ENCODE assay signal across 6 cellular contexts in genomic region chr2:74483675-74484164, GRCh38. TPM values are rescaled to one million over a fixed set of nuclear protein-coding genes. Genes with fewer than 3 reads are reported as not detected.
DNase-seq lines count a peak whose midpoint lies in the region; ATAC-seq, FAIRE-seq and TF ChIP-seq lines count a peak whose summit lies in the region.
"Not testable (repeated sequence)": the region's sequence is repeated elsewhere in the genome, so short reads cannot be mapped to it uniquely, and the experiment has no call there.

No MANE protein-coding gene starts in this region.

- intact Hi-C loops in CD14-positive monocyte (cut with micrococcal nuclease) (loop anchor here (2.0 to 5.0 kb wide), 5 partner anchors 29 to 103 kb away; partner anchors contain the start of genes AUP1 (in 2 of the 2), HTRA2 (in 2 of the 2), DQX1 (in 1 of the 2) and INO80B (in 1 of the 2)), esophagus muscularis mucosa (cut with DNase I) (loop anchor here (1.0 kb wide), 2 partner anchors 71 to 104 kb away; partner anchors contain the start of gene DOK1)

- TF ChIP-seq EP300 in esophagus muscularis mucosa (IDR thresholded peaks at IDR 0.05): not testable (repeated sequence)

- H3K9me3 ChIP-seq in NT2/D1 (ENCODE audit: insufficient read depth, low read length); esophagus muscularis mucosa; small intestine (ENCODE audit: control insufficient read depth, low read depth): not testable (repeated sequence)

- H3K79me1 ChIP-seq in mesendoderm (ENCODE audit: low read length): peaks cover 12% of the 10 kb centered on the region

- H3K9me3 Mint-ChIP-seq in CD14-positive monocyte; activated naive CD4-positive, alpha-beta T cell treated with anti-CD3 and anti-CD28 coated beads, Interleukin-2, amount 50 U/mL, for 72 hours: not testable (repeated sequence)

- H3K36me3 ChIP-seq in NT2/D1 (ENCODE audit: insufficient read depth, insufficient read length, low read length): peaks cover 31% of the 10 kb centered on the region
- H3K36me3 ChIP-seq in esophagus muscularis mucosa: peaks cover 6 to 69% (median 57%) of the 10 kb centered on the region in 4 donors
- H3K36me3 ChIP-seq in mesendoderm (ENCODE audit: control insufficient read depth, insufficient read depth, low read length); small intestine (ENCODE audit: control insufficient read depth in 2 of 2, insufficient read depth in 2 of 2, low read length in 2 of 2): not testable (repeated sequence)

- H2BK15ac ChIP-seq in mesendoderm (replicated peaks; ENCODE audit: low read depth): not testable (repeated sequence)

- H3K56ac ChIP-seq in mesendoderm (ENCODE audit: low read length): peak overlapping the region; percentile 71

- H3K23ac ChIP-seq in mesendoderm (ENCODE audit: low read length): not testable (repeated sequence)

- not testable (repeated sequence) for H2AK5ac ChIP-seq in mesendoderm (ENCODE audit: low read length)

- H3K27ac Mint-ChIP-seq in CD14-positive monocyte: peak overlapping the region in 3 of 7 donors; percentile 64 to 100 (median 99)
- peak overlapping the region; percentile 87 to 97 for H3K27ac Mint-ChIP-seq in activated naive CD4-positive, alpha-beta T cell treated with anti-CD3 and anti-CD28 coated beads, Interleukin-2, amount 50 U/mL, for 72 hours

- H3K27me3 ChIP-seq in NT2/D1 (ENCODE audit: insufficient read depth, insufficient read length); esophagus muscularis mucosa; mesendoderm (ENCODE audit: insufficient read depth, low read length, poor library complexity); small intestine (ENCODE audit: control insufficient read depth in 2 of 2, insufficient read depth in 2 of 2, low read length in 2 of 2): not testable (repeated sequence)

- H3K4me3 ChIP-seq in NT2/D1 (ENCODE audit: insufficient read length, low read depth): peak overlapping the region; percentile 75
- H3K4me3 ChIP-seq in esophagus muscularis mucosa: peak overlapping the region; percentile 89 to 99 (median 92)
- peak overlapping the region; percentile 23 for H3K4me3 ChIP-seq in mesendoderm (ENCODE audit: low read length)
- peak overlapping the region; percentile 85 to 90 for H3K4me3 ChIP-seq in small intestine (ENCODE audit: low read depth in 1 of 2, low read length in 2 of 2)

- H3K4me1 Mint-ChIP-seq in CD14-positive monocyte: peaks cover 29% of the 10 kb centered on the region

- peaks cover 34 to 53% of the 10 kb centered on the region in 2 donors for H3K36me3 Mint-ChIP-seq in CD14-positive monocyte
- H3K36me3 Mint-ChIP-seq in activated naive CD4-positive, alpha-beta T cell treated with anti-CD3 and anti-CD28 coated beads, Interleukin-2, amount 50 U/mL, for 72 hours: peaks cover 18 to 24% of the 10 kb centered on the region in 2 donors

- not testable (repeated sequence) for H2BK120ac ChIP-seq in mesendoderm (ENCODE audit: low read depth, low read length)

- H3K4ac ChIP-seq in mesendoderm (ENCODE audit: low read depth, low read length): not testable (repeated sequence)

- peak overlapping the region; percentile 85 for H3K9ac ChIP-seq in NT2/D1 (ENCODE audit: insufficient read length, low read depth)
- peak overlapping the region; percentile 63 for H3K9ac ChIP-seq in mesendoderm (ENCODE audit: low read length)

- H3K4me3 Mint-ChIP-seq in CD14-positive monocyte: peak overlapping the region; percentile 100

- 81% methylated on average over 19 of the region's 19 CpGs for WGBS in esophagus muscularis mucosa
- WGBS in mesendoderm (ENCODE audit: extremely low coverage, insufficient coverage, low lambda C conversion rate): no CpG with 5 or more reads among the region's 19 CpGs
- WGBS in small intestine, 3 donors: 45 to 72% (median 58%) methylated on average over 19 of the region's 19 CpGs

- H3K18ac ChIP-seq in mesendoderm (ENCODE audit: low read length): not testable (repeated sequence)

- H3K27me3 Mint-ChIP-seq in CD14-positive monocyte (ENCODE audit: low read depth in 3 of 3): not testable (repeated sequence)

- H3K27ac ChIP-seq in esophagus muscularis mucosa (replicated peaks in 1 of 4): peak overlapping the region in 3 of 4 donors; percentile 85 to 91 (median 86)
- not testable (repeated sequence) for H3K27ac ChIP-seq in mesendoderm (ENCODE audit: low read depth, low read length); small intestine (ENCODE audit: low read depth in 1 of 2, low read length in 1 of 2)

- H2BK5ac ChIP-seq in mesendoderm (ENCODE audit: low read length): not testable (repeated sequence)

- not testable (repeated sequence) for ATAC-seq in activated naive CD4-positive, alpha-beta T cell treated with anti-CD3 and anti-CD28 coated beads, Interleukin-2, amount 50 U/mL, for 72 hours

- H4K5ac ChIP-seq in mesendoderm (ENCODE audit: low read length): not testable (repeated sequence)

- not testable (repeated sequence) for H3K79me2 ChIP-seq in mesendoderm (ENCODE audit: control insufficient read depth, insufficient read depth, low read length)

- TF ChIP-seq POLR2A in esophagus muscularis mucosa (IDR thresholded peaks at IDR 0.05; ENCODE audit: low read depth): not testable (repeated sequence)

- not testable (repeated sequence) for H4K8ac ChIP-seq in mesendoderm (ENCODE audit: low read depth, low read length)

- FAIRE-seq in small intestine (lab: Jason Lieb, UNC): not testable (repeated sequence)

- not testable (repeated sequence) for DNase-seq in CD14-positive monocyte (ENCODE audit: low spot score); NT2/D1 (ENCODE audit: low read depth, low spot score); activated naive CD4-positive, alpha-beta T cell treated with anti-CD3 and anti-CD28 coated beads, Interleukin-2, amount 50 U/mL, for 72 hours (ENCODE audit: low spot score in 2 of 2); esophagus muscularis mucosa (ENCODE audit: extremely low spot score); mesendoderm; small intestine

- peak overlapping the region; percentile 52 for H3K4me2 ChIP-seq in mesendoderm (ENCODE audit: low read length)

- not testable (repeated sequence) for H3K4me1 ChIP-seq in NT2/D1 (ENCODE audit: insufficient read depth, insufficient read length); mesendoderm (ENCODE audit: control insufficient read depth, low read depth, low read length); small intestine (ENCODE audit: control insufficient read depth in 2 of 2, insufficient read depth in 1 of 2, low read depth in 1 of 2, low read length in 1 of 2)
- peaks cover 26 to 44% (median 39%) of the 10 kb centered on the region in 4 donors for H3K4me1 ChIP-seq in esophagus muscularis mucosa

- TF ChIP-seq CTCF in CD14-positive monocyte (IDR thresholded peaks at IDR 0.05); esophagus muscularis mucosa (IDR thresholded peaks at IDR 0.05): not testable (repeated sequence)

RNA-seq across cellular contexts. Expression of gene TTC31, which starts 0.8 kb away (rescaled TPM):
- 10 to 100 TPM; 19.6 to 21.3 TPM for polyA plus RNA-seq in CD14-positive monocyte
- total RNA-seq in activated naive CD4-positive, alpha-beta T cell treated with anti-CD3 and anti-CD28 coated beads, Interleukin-2, amount 50 U/mL, for 72 hours: 10 to 100 TPM; 30.3 to 35.0 TPM
- 10 to 100 TPM; 17.4 to 23.0 (median 20.6) TPM for total RNA-seq in esophagus muscularis mucosa
- polyA plus RNA-seq in mesendoderm (2013, experiment 1 of 2): 14.8 TPM
- 14.5 TPM for polyA plus RNA-seq in mesendoderm (2013, experiment 2 of 2)
- 10 to 100 TPM; 20.1 to 30.4 (median 23.8) TPM for polyA plus RNA-seq in small intestine

RNA-seq across cellular contexts. Expression of gene CCDC142, which starts 0.9 kb away (rescaled TPM):
- polyA plus RNA-seq in CD14-positive monocyte (1 to 10 TPM; 2.2 to 3.7 TPM), small intestine (10 to 100 TPM in 1 of 3 donors, 1 to 10 TPM in 2; 4.1 to 10.0 (median 6.7) TPM)
- 10 to 100 TPM; 16.4 to 25.3 TPM for total RNA-seq in activated naive CD4-positive, alpha-beta T cell treated with anti-CD3 and anti-CD28 coated beads, Interleukin-2, amount 50 U/mL, for 72 hours
- total RNA-seq in esophagus muscularis mucosa: 10 to 100 TPM in 3 of 4 donors, 1 to 10 TPM in 1; 9.6 to 27.8 (median 19.2) TPM
- polyA plus RNA-seq in mesendoderm (2013, experiment 1 of 2): 2.9 TPM
- 3.1 TPM for polyA plus RNA-seq in mesendoderm (2013, experiment 2 of 2)

RNA-seq across cellular contexts. Expression of gene MRPL53, which starts 11.2 kb away (rescaled TPM):
- polyA plus RNA-seq in CD14-positive monocyte: 100 to 1,000 TPM; 106 to 133 TPM
- 10 to 100 TPM; 82.4 to 99.4 TPM for total RNA-seq in activated naive CD4-positive, alpha-beta T cell treated with anti-CD3 and anti-CD28 coated beads, Interleukin-2, amount 50 U/mL, for 72 hours
- 10 to 100 TPM; 15.4 to 40.4 (median 38.8) TPM for total RNA-seq in esophagus muscularis mucosa
- 70.2 TPM for polyA plus RNA-seq in mesendoderm (2013, experiment 1 of 2)
- 67.5 TPM for polyA plus RNA-seq in mesendoderm (2013, experiment 2 of 2)
- polyA plus RNA-seq in small intestine: 10 to 100 TPM; 46.7 to 75.1 (median 56.6) TPM

RNA-seq across cellular contexts. Expression of gene LBX2, which starts 15.7 kb away (rescaled TPM):
- polyA plus RNA-seq in CD14-positive monocyte: under 1 TPM in 1 of 2 donors, not detected in 1; 0.46 TPM
- under 1 TPM; 0.36 to 0.39 TPM for total RNA-seq in activated naive CD4-positive, alpha-beta T cell treated with anti-CD3 and anti-CD28 coated beads, Interleukin-2, amount 50 U/mL, for 72 hours
- total RNA-seq in esophagus muscularis mucosa: 1 to 10 TPM in 1 of 4 donors, under 1 TPM in 3; 0.32 to 1.7 (median 0.84) TPM
- polyA plus RNA-seq in mesendoderm (2013, experiment 1 of 2): not detected
- polyA plus RNA-seq in mesendoderm (2013, experiment 2 of 2): not detected
- 1 to 10 TPM; 2.3 to 5.8 (median 4.9) TPM for polyA plus RNA-seq in small intestine

RNA-seq across cellular contexts. Expression of gene MOGS, which starts 18.5 kb away (rescaled TPM):
- polyA plus RNA-seq in CD14-positive monocyte: 10 to 100 TPM; 30.5 to 36.4 TPM
- 10 to 100 TPM; 61.8 to 64.7 TPM for total RNA-seq in activated naive CD4-positive, alpha-beta T cell treated with anti-CD3 and anti-CD28 coated beads, Interleukin-2, amount 50 U/mL, for 72 hours
- 10 to 100 TPM; 20.8 to 38.7 (median 28.3) TPM for total RNA-seq in esophagus muscularis mucosa
- polyA plus RNA-seq in mesendoderm (2013, experiment 1 of 2): 28.9 TPM
- polyA plus RNA-seq in mesendoderm (2013, experiment 2 of 2): 30.5 TPM
- polyA plus RNA-seq in small intestine: 10 to 100 TPM; 38.4 to 63.2 (median 61.7) TPM

Comparison
In these comparisons a context has a peak if more than half of its experiments do, and no peak if none do; other contexts are left out.
1. H3K4me3 ChIP-seq: peak in every context shown above with its lines; median percentile 92 in esophagus muscularis mucosa; 88 in small intestine; 75 in NT2/D1; 23 in mesendoderm.